14 cellular contexts compared by ENCODE assay signal in the genomic region with DNA sequence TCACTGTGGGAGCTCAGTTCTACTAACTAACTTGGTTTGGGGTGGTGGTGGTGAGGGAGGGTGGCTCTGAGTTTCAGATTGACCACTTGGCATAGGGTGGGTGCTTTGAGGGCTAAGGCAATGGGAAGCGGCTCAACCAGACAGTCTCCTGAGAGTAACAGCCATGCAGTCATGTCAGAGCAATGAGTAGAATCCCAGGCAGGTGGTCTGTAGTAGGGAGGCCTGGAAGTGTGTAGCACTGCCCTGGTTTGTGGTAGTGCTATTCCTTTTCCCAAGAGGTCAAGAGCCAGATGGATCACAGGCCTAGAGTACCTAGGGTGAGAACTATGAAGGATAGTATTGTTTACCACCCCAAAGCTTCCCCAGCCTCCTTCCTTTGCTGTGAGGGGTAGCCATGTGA. TPM values are rescaled to one million over a fixed set of nuclear protein-coding genes. Genes with fewer than 3 reads are reported as not detected.
DNase-seq lines count a peak whose midpoint lies in the region; ATAC-seq and TF ChIP-seq lines count a peak whose summit lies in the region.
"Had no signal": no experiment of that assay in that cellular context is flagged by ENCODE, and none has a peak within 500 bp of the region (broad histone marks: within the 10 kb centered on the region; RNA-seq: fewer than 3 reads in every experiment).

No MANE protein-coding gene starts in this region.

- no peak for ATAC-seq in activated naive CD4-positive, alpha-beta T cell treated with anti-CD3 and anti-CD28 coated beads, Interleukin-2, amount 50 U/mL, for 72 hours
- ATAC-seq: HCT116 had no signal

- H3K4me1 ChIP-seq in osteoblast (ENCODE audit: insufficient read depth, low read length) (no peaks in the 10 kb centered on the region), Caco-2 (peaks cover 26% of the 10 kb centered on the region)

- H3K36me3 ChIP-seq in osteoblast (ENCODE audit: insufficient read depth, low read length) (no peaks in the 10 kb centered on the region), Caco-2 (ENCODE audit: control insufficient read depth, insufficient read depth, low read length) (no peaks in the 10 kb centered on the region)

- peak overlapping the region; percentile 22 for H2AFZ ChIP-seq in osteoblast (ENCODE audit: low read length)

- H3K27me3 Mint-ChIP-seq in dendritic cell treated with granulocyte-macrophage colony-stimulating factor and Interleukin-4, amounts not matched to agents 40 ng/mL and 50 ng/mL, for 4 days = peaks cover 7% of the 10 kb centered on the region
- H3K27me3 Mint-ChIP-seq in Caco-2 (ENCODE audit: insufficient read depth, unreplicated experiment) = no peaks in the 10 kb centered on the region
- peaks cover 6% of the 10 kb centered on the region for H3K27me3 Mint-ChIP-seq in activated CD4-positive, alpha-beta T cell treated with anti-CD3 and anti-CD28 coated beads, Interleukin-2, amount 10 ng/mL, durations not matched to agents 24 days and 14 days

- H3K9me3 ChIP-seq in osteoblast (ENCODE audit: low read depth, low read length) (no peaks in the 10 kb centered on the region), Caco-2 (no peaks in the 10 kb centered on the region)

- no TSS peak for BruUV-seq in Caco-2 (replicated peaks; lab: Mats Ljungman, UMichigan)

- H3K4me3 ChIP-seq in osteoblast (ENCODE audit: insufficient read depth, low read length) (no peak overlapping the region), Caco-2 (ENCODE audit: low read depth, low read length) (no peak overlapping the region)

- H3K27ac Mint-ChIP-seq in dendritic cell treated with granulocyte-macrophage colony-stimulating factor and Interleukin-4, amounts not matched to agents 40 ng/mL and 50 ng/mL, for 4 days = peak overlapping the region; percentile 8
- H3K27ac Mint-ChIP-seq in Caco-2 (ENCODE audit: unreplicated experiment) = no peak overlapping the region
- no peak overlapping the region for H3K27ac Mint-ChIP-seq in activated CD4-positive, alpha-beta T cell treated with anti-CD3 and anti-CD28 coated beads, Interleukin-2, amount 10 ng/mL, durations not matched to agents 24 days and 14 days
- no peak overlapping the region for H3K27ac Mint-ChIP-seq in activated naive CD4-positive, alpha-beta T cell treated with anti-CD3 and anti-CD28 coated beads, Interleukin-2, amount 50 U/mL, for 72 hours
- H3K27ac Mint-ChIP-seq: H9 had no signal

- TF ChIP-seq CTCF in osteoblast (IDR thresholded peaks at IDR 0.05; ENCODE audit: extremely low read depth, low read depth, low read length) = no peak
- TF ChIP-seq CTCF in Caco-2 (IDR thresholded peaks at IDR 0.05; ENCODE audit: insufficient read depth in 1 of 2, low read depth in 1 of 2, low read length in 1 of 2, severe bottlenecking in 1 of 2, unreplicated experiment in 1 of 2) = no peak

- H4K20me1 ChIP-seq in osteoblast (ENCODE audit: insufficient read depth, low read length) = no peaks in the 10 kb centered on the region

- no peak overlapping the region for H3K4me2 ChIP-seq in osteoblast (ENCODE audit: insufficient read depth, low read length)

- peaks cover 20% of the 10 kb centered on the region for H3K4me1 Mint-ChIP-seq in dendritic cell treated with granulocyte-macrophage colony-stimulating factor and Interleukin-4, amounts not matched to agents 40 ng/mL and 50 ng/mL, for 4 days (ENCODE audit: low read depth)
- peaks cover 22% of the 10 kb centered on the region for H3K4me1 Mint-ChIP-seq in Caco-2 (ENCODE audit: low read depth, unreplicated experiment)
- H3K4me1 Mint-ChIP-seq in activated CD4-positive, alpha-beta T cell treated with anti-CD3 and anti-CD28 coated beads, Interleukin-2, amount 10 ng/mL, durations not matched to agents 24 days and 14 days = peaks cover under 1% of the 10 kb centered on the region

- H3K27ac ChIP-seq in osteoblast (ENCODE audit: low read depth, low read length) = no peak overlapping the region

- no peak overlapping the region for H3K4me3 Mint-ChIP-seq in dendritic cell treated with granulocyte-macrophage colony-stimulating factor and Interleukin-4, amounts not matched to agents 40 ng/mL and 50 ng/mL, for 4 days
- H3K4me3 Mint-ChIP-seq in Caco-2 (ENCODE audit: unreplicated experiment) = no peak overlapping the region
- H3K4me3 Mint-ChIP-seq in activated CD4-positive, alpha-beta T cell treated with anti-CD3 and anti-CD28 coated beads, Interleukin-2, amount 10 ng/mL, durations not matched to agents 24 days and 14 days = no peak overlapping the region
- H3K4me3 Mint-ChIP-seq: CD4-positive, alpha-beta memory T cell; H9 had no signal

- POLR2A ChIA-PET in Caco-2 (lab: Charles Lee) = no interaction called here

- no peaks in the 10 kb centered on the region for H3K36me3 Mint-ChIP-seq in dendritic cell treated with granulocyte-macrophage colony-stimulating factor and Interleukin-4, amounts not matched to agents 40 ng/mL and 50 ng/mL, for 4 days (ENCODE audit: low read depth)
- H3K36me3 Mint-ChIP-seq in Caco-2 (ENCODE audit: insufficient read depth, unreplicated experiment) = no peaks in the 10 kb centered on the region
- H3K36me3 Mint-ChIP-seq in activated CD4-positive, alpha-beta T cell treated with anti-CD3 and anti-CD28 coated beads, Interleukin-2, amount 10 ng/mL, durations not matched to agents 24 days and 14 days (ENCODE audit: low read depth) = no peaks in the 10 kb centered on the region
- H3K36me3 Mint-ChIP-seq in activated naive CD4-positive, alpha-beta T cell treated with anti-CD3 and anti-CD28 coated beads, Interleukin-2, amount 50 U/mL, for 72 hours = no peaks in the 10 kb centered on the region
- H3K36me3 Mint-ChIP-seq: CD4-positive, alpha-beta memory T cell had no signal

- H3K9me3 Mint-ChIP-seq in dendritic cell treated with granulocyte-macrophage colony-stimulating factor and Interleukin-4, amounts not matched to agents 40 ng/mL and 50 ng/mL, for 4 days = no peaks in the 10 kb centered on the region
- H3K9me3 Mint-ChIP-seq in Caco-2 (ENCODE audit: unreplicated experiment) = peaks cover 7% of the 10 kb centered on the region
- H3K9me3 Mint-ChIP-seq in activated CD4-positive, alpha-beta T cell treated with anti-CD3 and anti-CD28 coated beads, Interleukin-2, amount 10 ng/mL, durations not matched to agents 24 days and 14 days = no peaks in the 10 kb centered on the region
- H3K9me3 Mint-ChIP-seq in activated naive CD4-positive, alpha-beta T cell treated with anti-CD3 and anti-CD28 coated beads, Interleukin-2, amount 50 U/mL, for 72 hours = no peaks in the 10 kb centered on the region
- H3K9me3 Mint-ChIP-seq: CD4-positive, alpha-beta memory T cell; H9 had no signal

- H3K27me3 ChIP-seq in osteoblast (ENCODE audit: insufficient read depth, low read length) = no peaks in the 10 kb centered on the region
- H3K27me3 ChIP-seq in Caco-2 (replicated peaks; ENCODE audit: control insufficient read depth, insufficient read depth, low read length) = no peaks in the 10 kb centered on the region

- no peaks in the 10 kb centered on the region for H3K79me2 ChIP-seq in osteoblast (ENCODE audit: insufficient read depth, low read length)

- DNase-seq in myocyte (ENCODE audit: low read depth) = peak; percentile 70
- DNase-seq in osteoblast (ENCODE audit: insufficient read length, low spot score, missing footprints) = no peak
- DNase-seq in Caco-2 = no peak
- no peak for DNase-seq in NCI-H1092 (lab: John Stamatoyannopoulos, UW)
- DNase-seq in activated CD4-positive, alpha-beta T cell treated with anti-CD3 and anti-CD28 coated beads, Interleukin-2, amount 10 ng/mL, durations not matched to agents 24 days and 14 days = no peak
- no peak for DNase-seq in activated naive CD4-positive, alpha-beta T cell treated with anti-CD3 and anti-CD28 coated beads, Interleukin-2, amount 50 U/mL, for 72 hours (ENCODE audit: low spot score in 2 of 2)
- DNase-seq: C1 segment of cervical spinal cord; CD4-positive, alpha-beta memory T cell; COR-L47; DMS153; DND-41; H9 had no signal

- intact Hi-C loops in dendritic cell treated with granulocyte-macrophage colony-stimulating factor and Interleukin-4, amounts not matched to agents 40 ng/mL and 50 ng/mL, for 4 days (cut with micrococcal nuclease) = no loop called here
- intact Hi-C loops in Caco-2 (cut with micrococcal nuclease; ENCODE audit: unreplicated experiment) = loop anchor here (5.0 kb wide), 1 partner anchor 229 kb away; no protein-coding TSS in a partner anchor
- intact Hi-C loops in activated CD4-positive, alpha-beta T cell treated with anti-CD3 and anti-CD28 coated beads, Interleukin-2, amount 10 ng/mL, durations not matched to agents 24 days and 14 days (cut with micrococcal nuclease) = no loop called here

- CTCF ChIA-PET in Caco-2 (lab: Charles Lee) = no interaction called here

RNA-seq across cellular contexts. Expression of a gene that starts 18.7 kb away (rescaled TPM):
- 31.3 and 41.3 TPM in 2 replicates for total RNA-seq in myocyte
- polyA plus RNA-seq in myocyte (2012) = 39.8 TPM
- total RNA-seq in osteoblast = 46.9 and 57.2 TPM in 2 replicates
- total RNA-seq in Caco-2 (2022) = 109 and 114 TPM in 2 replicates
- total RNA-seq in activated CD4-positive, alpha-beta T cell treated with anti-CD3 and anti-CD28 coated beads, Interleukin-2, amount 10 ng/mL, durations not matched to agents 24 days and 14 days = 6.0 and 6.1 TPM in 2 replicates
- total RNA-seq in activated naive CD4-positive, alpha-beta T cell treated with anti-CD3 and anti-CD28 coated beads, Interleukin-2, amount 50 U/mL, for 72 hours = 1 to 10 TPM; 7.7 to 9.0 TPM
